19 cellular contexts compared by ENCODE assay signal in genomic region chr7:156167987-156168386, GRCh38.
DNase-seq lines count a peak whose midpoint lies in the region; TF ChIP-seq lines count a peak whose summit lies in the region.
"Had no signal": no experiment of that assay in that cellular context is flagged by ENCODE, and none has a peak within 500 bp of the region (broad histone marks: within the 10 kb centered on the region; RNA-seq: fewer than 3 reads in every experiment).

No MANE protein-coding gene starts in this region.

- no peaks in the 10 kb centered on the region for H3K79me1 ChIP-seq in neuronal stem cell (ENCODE audit: low read depth, low read length)

- no peak overlapping the region for H4K91ac ChIP-seq in neuronal stem cell (ENCODE audit: low read depth, low read length, poor library complexity)

- no peak overlapping the region for H3K23ac ChIP-seq in neuronal stem cell (ENCODE audit: low read depth, low read length, poor library complexity)

- no peak overlapping the region for H3K4me2 ChIP-seq in neuronal stem cell (ENCODE audit: insufficient read depth, low read length, poor library complexity, severe bottlenecking)
- H3K4me2 ChIP-seq: BLaER1, GM23338 had no signal

- no CpG with 5 or more reads among the region's 5 CpGs for WGBS in neuronal stem cell (ENCODE audit: extremely low coverage in 2 of 2, insufficient read length in 2 of 2, insufficient replicate concordance in 1 of 2), 2 donors

- peak; percentile 32 for DNase-seq in activated CD8-positive, alpha-beta memory T cell treated with anti-CD3 and anti-CD28 coated beads for 24 hours
- DNase-seq in activated CD8-positive, alpha-beta memory T cell treated with anti-CD3 and anti-CD28 coated beads, Interleukin-2, amount 50 U/mL, for 48 hours, result no peak
- peak; percentile 36 for DNase-seq in coronary artery (ENCODE audit: low spot score)
- DNase-seq in neuronal stem cell (ENCODE audit: low spot score), result no peak
- no peak for DNase-seq in iPS-NIHi11 (ENCODE audit: low spot score)
- no peak for DNase-seq in stimulated activated CD8-positive, alpha-beta memory T cell treated with anti-CD3 and anti-CD28 coated beads, Interleukin-4, amount 100 ng/mL, for 48 hours
- DNase-seq: CD4-positive, CD25-positive, alpha-beta regulatory T cell; CD8-positive, alpha-beta T cell; DMS 273 treated with DMSO at 0.1 percent for 48 hours; DMS79; EL; GDM1; H9 had no signal

- no peak overlapping the region for H2BK120ac ChIP-seq in neuronal stem cell (ENCODE audit: low read depth, low read length)

- H3K9me3 ChIP-seq in neuronal stem cell (replicated peaks in 1 of 2; ENCODE audit: control insufficient read depth in 2 of 2, insufficient read depth in 1 of 2, low read depth in 1 of 2, low read length in 2 of 2), result no peaks in the 10 kb centered on the region
- H3K9me3 ChIP-seq: BLaER1, Caco-2 had no signal

- H3K27ac ChIP-seq in coronary artery (no peak overlapping the region), neuronal stem cell (replicated peaks; ENCODE audit: low read length) (no peak overlapping the region)
- H3K27ac ChIP-seq: 22Rv1, BLaER1, C4-2B had no signal

- no peak overlapping the region for H3K14ac ChIP-seq in neuronal stem cell (ENCODE audit: low read length)

- H2BK12ac ChIP-seq in neuronal stem cell (ENCODE audit: low read length), result no peak overlapping the region

- peaks cover 0 to 2% of the 10 kb centered on the region in 2 donors for H3K4me1 ChIP-seq in neuronal stem cell (ENCODE audit: control insufficient read depth in 2 of 2, insufficient read depth in 1 of 2, low read depth in 1 of 2, low read length in 2 of 2)
- H3K4me1 ChIP-seq: BLaER1, Caco-2 had no signal

- H3K36me3 ChIP-seq in neuronal stem cell (replicated peaks in 1 of 2; ENCODE audit: control insufficient read depth in 2 of 2, insufficient read depth in 2 of 2, low read length in 2 of 2), result no peaks in the 10 kb centered on the region
- H3K36me3 ChIP-seq: BLaER1 had no signal

- H2BK5ac ChIP-seq in neuronal stem cell (ENCODE audit: low read length), result no peak overlapping the region

- H4K8ac ChIP-seq in neuronal stem cell (ENCODE audit: low read depth, low read length), result peak overlapping the region; percentile 45

- H3K18ac ChIP-seq in neuronal stem cell (ENCODE audit: low read length), result no peak overlapping the region

- H2AFZ ChIP-seq in neuronal stem cell (ENCODE audit: low read length), result no peak overlapping the region
- H2AFZ ChIP-seq: GM23338 had no signal

- no peak overlapping the region for H3K9ac ChIP-seq in neuronal stem cell (ENCODE audit: low read depth, low read length, poor library complexity)
- H3K9ac ChIP-seq: BLaER1 had no signal

- no peak overlapping the region for H2AK5ac ChIP-seq in neuronal stem cell (ENCODE audit: low read depth, low read length)

- no peak overlapping the region for H2BK15ac ChIP-seq in neuronal stem cell (ENCODE audit: low read length)

- no peaks in the 10 kb centered on the region for H3K27me3 ChIP-seq in neuronal stem cell (ENCODE audit: control insufficient read depth in 3 of 3, insufficient read depth in 3 of 3, low read depth in 1 of 3, low read length in 3 of 3)
- H3K27me3 ChIP-seq: BLaER1 had no signal

- TF ChIP-seq CTCF in coronary artery (IDR thresholded peaks at IDR 0.05), result no peak

- H3K4ac ChIP-seq in neuronal stem cell (ENCODE audit: low read length), result no peak overlapping the region

- H3K4me3 ChIP-seq in coronary artery (no peak overlapping the region), neuronal stem cell (ENCODE audit: low read length in 2 of 2) (no peak overlapping the region)
- H3K4me3 ChIP-seq: BLaER1, GM12878, GM23338 had no signal

Comparison
In these comparisons a context has a peak if more than half of its experiments do, and no peak if none do; other contexts are left out.
1. DNase-seq: peak in activated CD8-positive, alpha-beta memory T cell treated with anti-CD3 and anti-CD28 coated beads for 24 hours (single experiment) and coronary artery (single experiment); none in activated CD8-positive, alpha-beta memory T cell treated with anti-CD3 and anti-CD28 coated beads, Interleukin-2, amount 50 U/mL, for 48 hours (single experiment), neuronal stem cell (single experiment), iPS-NIHi11 (single experiment) and stimulated activated CD8-positive, alpha-beta memory T cell treated with anti-CD3 and anti-CD28 coated beads, Interleukin-4, amount 100 ng/mL, for 48 hours (single experiment).